In genomic region chr12:42921741-42922511, GRCh38 we compare ENCODE assay signal across 13 cellular contexts.
DNase-seq lines count a peak whose midpoint lies in the region; FAIRE-seq and TF ChIP-seq lines count a peak whose summit lies in the region.
"Had no signal": no experiment of that assay in that cellular context is flagged by ENCODE, and none has a peak within 500 bp of the region (broad histone marks: within the 10 kb centered on the region; RNA-seq: fewer than 3 reads in every experiment).

No MANE protein-coding gene starts in this region.

- FAIRE-seq in GM12891 (lab: Jason Lieb, UNC), result no peak

- H4K20me1 ChIP-seq in OCI-LY7 (ENCODE audit: insufficient read depth, low read length), result no peaks in the 10 kb centered on the region

- H2AFZ ChIP-seq in OCI-LY7 (ENCODE audit: low read length), result no peak overlapping the region

- H3K4me1 ChIP-seq in mesodermal cell (ENCODE audit: control insufficient read depth, insufficient read depth, low read length, poor library complexity, severe bottlenecking) (peaks cover 31% of the 10 kb centered on the region), SJCRH30 (no peaks in the 10 kb centered on the region), OCI-LY7 (ENCODE audit: insufficient read depth, low read length, poor library complexity, severe bottlenecking) (no peaks in the 10 kb centered on the region)
- H3K4me1 ChIP-seq: Peyer's patch had no signal

- POLR2A ChIA-PET in OCI-LY7 (lab: Charles Lee), result no interaction called here

- no peaks in the 10 kb centered on the region for H3K27me3 ChIP-seq in SJCRH30
- H3K27me3 ChIP-seq: Peyer's patch had no signal

- intact Hi-C loops in OCI-LY7 (cut with micrococcal nuclease; ENCODE audit: unreplicated experiment), result no loop called here

- TF ChIP-seq CTCF in AG09309 (IDR thresholded peaks at IDR 0.05; ENCODE audit: control insufficient read depth, insufficient read depth, low read depth, low read length, missing control alignments), result no peak
- no peak for TF ChIP-seq CTCF in choroid plexus epithelial cell (conservative IDR thresholded peaks at IDR 0.05; ENCODE audit: low read depth, low read length)
- no peak for TF ChIP-seq CTCF in OCI-LY7 (conservative IDR thresholded peaks at IDR 0.05; ENCODE audit: low read length)

- DNase-seq in AG09309 (ENCODE audit: low read depth) (peak; percentile 38), choroid plexus epithelial cell (ENCODE audit: low read depth) (peak; percentile 17), NCI-H146 (lab: John Stamatoyannopoulos, UW) (no peak), SJCRH30 (no peak), OCI-LY7 (ENCODE audit: low spot score) (no peak), GM12891 (ENCODE audit: insufficient read length, low spot score) (no peak)
- DNase-seq: activated CD4-positive, alpha-beta T cell treated with anti-CD3 and anti-CD28 coated beads, Interleukin-2, amount 50 U/mL, for 4 hours; activated gamma-delta T cell; AML-193; NCI-H446; Peyer's patch had no signal

- TF ChIP-seq POLR2A in GM12891 (IDR thresholded peaks at IDR 0.05; ENCODE audit: low read depth, low read length), result no peak

- H3K4me3 ChIP-seq in AG09309 (ENCODE audit: control insufficient read depth, low read depth, low read length), result no peak overlapping the region
- no peak overlapping the region for H3K4me3 ChIP-seq in choroid plexus epithelial cell (ENCODE audit: low read depth, low read length)
- no peak overlapping the region for H3K4me3 ChIP-seq in mesodermal cell (ENCODE audit: extremely low read depth, insufficient read depth, low read length, poor library complexity, severe bottlenecking)
- no peak overlapping the region for H3K4me3 ChIP-seq in SJCRH30
- no peak overlapping the region for H3K4me3 ChIP-seq in OCI-LY7 (ENCODE audit: low read depth, low read length, poor library complexity, severe bottlenecking)
- H3K4me3 ChIP-seq: Peyer's patch had no signal

- no peak for TF ChIP-seq EP300 in Ishikawa (IDR thresholded peaks at IDR 0.05; ENCODE audit: borderline replicate concordance)

- CTCF ChIA-PET in OCI-LY7 (lab: Charles Lee; ENCODE audit: unreplicated experiment), result no interaction called here

- WGBS in mesodermal cell (ENCODE audit: insufficient coverage in 2 of 2), 2 experiments, result 57 to 64% methylated on average over 3 to 6 of the region's 7 CpGs

- H3K27ac ChIP-seq in mesodermal cell (ENCODE audit: low read depth, low read length, severe bottlenecking) (peak overlapping the region; percentile 87), SJCRH30 (no peak overlapping the region), OCI-LY7 (ENCODE audit: low read depth, low read length, poor library complexity, severe bottlenecking) (no peak overlapping the region)
- H3K27ac ChIP-seq: Peyer's patch had no signal

- BruUV-seq in OCI-LY7 (replicated peaks; lab: Mats Ljungman, UMichigan), result no TSS peak

- no peak overlapping the region for H3K4me2 ChIP-seq in OCI-LY7 (ENCODE audit: low read length)

- H3K9me3 ChIP-seq in mesodermal cell (ENCODE audit: control insufficient read depth, low read length) (no peaks in the 10 kb centered on the region), SJCRH30 (replicated peaks) (no peaks in the 10 kb centered on the region), OCI-LY7 (ENCODE audit: low read length) (no peaks in the 10 kb centered on the region)
- H3K9me3 ChIP-seq: Peyer's patch had no signal

- TF ChIP-seq RAD21 in Ishikawa (IDR thresholded peaks at IDR 0.05; ENCODE audit: low read depth), result no peak

- H3K36me3 ChIP-seq in mesodermal cell (ENCODE audit: control insufficient read depth, insufficient read depth, low read length) (no peaks in the 10 kb centered on the region), SJCRH30 (no peaks in the 10 kb centered on the region), OCI-LY7 (ENCODE audit: insufficient read depth, low read length) (no peaks in the 10 kb centered on the region)
- H3K36me3 ChIP-seq: Peyer's patch had no signal

- no peaks in the 10 kb centered on the region for H3K79me2 ChIP-seq in OCI-LY7 (ENCODE audit: insufficient read depth, low read depth, low read length)

- H3K9me2 ChIP-seq in OCI-LY7 (ENCODE audit: insufficient read depth, low read length), result no peaks in the 10 kb centered on the region

TF ChIP-seq in Ishikawa, 13 proteins besides CTCF, POLR2A, EP300 and RAD21:
- TF ChIP-seq CEBPB (IDR thresholded peaks at IDR 0.05) (peak; percentile 53; the same call in 1 of the 2 replicates), TEAD4 (IDR thresholded peaks at IDR 0.05) (no peak)
TF ChIP-seq in Ishikawa: peak in this region for 1.

TF ChIP-seq in GM12891, 5 proteins besides CTCF, POLR2A, EP300 and RAD21:
- no peak for TF ChIP-seq POU2F2 (IDR thresholded peaks at IDR 0.05; ENCODE audit: low read depth, low read length)
- no peak for TF ChIP-seq PAX5 (IDR thresholded peaks at IDR 0.05; ENCODE audit: insufficient read depth, low read length, severe bottlenecking)
- TF ChIP-seq POLR2AphosphoS5 (IDR thresholded peaks at IDR 0.05; ENCODE audit: low read depth, low read length), result no peak
- TF ChIP-seq TAF1 (IDR thresholded peaks at IDR 0.05; ENCODE audit: low read depth, low read length), result no peak
- no peak for TF ChIP-seq SPI1 (IDR thresholded peaks at IDR 0.05; ENCODE audit: low read depth, low read length)

Comparison
In these comparisons a context has a peak if more than half of its experiments do, and no peak if none do; other contexts are left out.
1. DNase-seq: peak in AG09309 (single experiment) and choroid plexus epithelial cell (single experiment); none in NCI-H146 (single experiment), SJCRH30 (0 of 2), OCI-LY7 (single experiment) and GM12891 (single experiment).